Comparison of ENCODE assay signal across 8 cellular contexts in genomic region chr2:94956797-94957391, GRCh38.
DNase-seq lines count a peak whose midpoint lies in the region; ATAC-seq and TF ChIP-seq lines count a peak whose summit lies in the region.

No MANE protein-coding gene starts in this region.

- H3K36me3 Mint-ChIP-seq in endodermal cell (ENCODE audit: low read depth) (no peaks in the 10 kb centered on the region), nephron (ENCODE audit: low read depth) (no peaks in the 10 kb centered on the region)

- H3K27ac ChIP-seq in VCaP (no peak overlapping the region), endodermal cell (ENCODE audit: low read depth, low read length) (no peak overlapping the region)

- no peaks in the 10 kb centered on the region for H3K9me3 ChIP-seq in endodermal cell (ENCODE audit: control insufficient read depth, low read length)

- H3K27ac Mint-ChIP-seq in endodermal cell (no peak overlapping the region), nephron (no peak overlapping the region)

- H3K27me3 Mint-ChIP-seq in endodermal cell (ENCODE audit: insufficient read depth) (peaks cover 2% of the 10 kb centered on the region), nephron (ENCODE audit: low read depth) (peaks cover 31% of the 10 kb centered on the region)

- DNase-seq in DMS53 treated with DMSO at 0.1 percent for 48 hours (lab: John Stamatoyannopoulos, UW; ENCODE audit: unreplicated experiment) (peak; percentile 61), LHCN-M2 (ENCODE audit: low read depth) (peak; percentile 21), endodermal cell (peak; percentile 55), mucosa of gallbladder (ENCODE audit: low spot score) (no peak)

- H3K4me1 Mint-ChIP-seq in endodermal cell (peaks cover 3% of the 10 kb centered on the region), nephron (no peaks in the 10 kb centered on the region)

- no peaks in the 10 kb centered on the region for H3K36me3 ChIP-seq in endodermal cell (ENCODE audit: control insufficient read depth, insufficient read depth, low read length)

- no peak overlapping the region for H3K4me3 ChIP-seq in endodermal cell (ENCODE audit: low read length)

- H3K4me3 Mint-ChIP-seq in endodermal cell: no peak overlapping the region
- no peak overlapping the region for H3K4me3 Mint-ChIP-seq in nephron

- 30 to 80% methylated on average over 1 to 4 of the region's 6 CpGs for WGBS in endodermal cell (ENCODE audit: insufficient coverage in 1 of 2, insufficient read length in 1 of 2), 2 experiments

- no peak overlapping the region for H3K9ac ChIP-seq in endodermal cell (ENCODE audit: extremely low read depth, low read length, poor library complexity, severe bottlenecking)

- no peaks in the 10 kb centered on the region for H3K27me3 ChIP-seq in endodermal cell (ENCODE audit: control insufficient read depth, insufficient read depth, low read length, poor library complexity, severe bottlenecking)

- TF ChIP-seq CTCF in VCaP (conservative IDR thresholded peaks at IDR 0.05) (peak; percentile 93), endodermal cell (conservative IDR thresholded peaks at IDR 0.05) (peak; percentile 90), nephron (IDR thresholded peaks at IDR 0.05; ENCODE audit: unreplicated experiment in 3 of 3) (peak; percentile 84 to 86 (median 86))

- H3K4me1 ChIP-seq in endodermal cell (ENCODE audit: control insufficient read depth, insufficient read depth, low read length): no peaks in the 10 kb centered on the region

- peaks cover 12% of the 10 kb centered on the region for H3K9me3 Mint-ChIP-seq in endodermal cell
- H3K9me3 Mint-ChIP-seq in nephron: peaks cover 4% of the 10 kb centered on the region

- peak; percentile 78 for ATAC-seq in GM21367 (IDR thresholded peaks at IDR 0.05; ENCODE audit: unreplicated experiment)
- no peak for ATAC-seq in HG03095 (IDR thresholded peaks at IDR 0.05; ENCODE audit: unreplicated experiment)
